Comparison of ENCODE assay signal across 15 cellular contexts in genomic region chr4:174398728-174399127, GRCh38.
DNase-seq lines count a peak whose midpoint lies in the region; ATAC-seq, FAIRE-seq and TF ChIP-seq lines count a peak whose summit lies in the region.
"Had no signal": no experiment of that assay in that cellular context is flagged by ENCODE, and none has a peak within 500 bp of the region (broad histone marks: within the 10 kb centered on the region; RNA-seq: fewer than 3 reads in every experiment).

No MANE protein-coding gene starts in this region.

- peaks cover 21% of the 10 kb centered on the region for H3K4me1 ChIP-seq in RWPE2 (ENCODE audit: insufficient read depth, poor library complexity, severe bottlenecking)
- H3K4me1 ChIP-seq in small intestine (ENCODE audit: control insufficient read depth in 2 of 2, insufficient read depth in 1 of 2, low read depth in 1 of 2, low read length in 1 of 2) = no peaks in the 10 kb centered on the region
- H3K4me1 ChIP-seq in colonic mucosa = no peaks in the 10 kb centered on the region

- H3K27ac ChIP-seq in RWPE2 (ENCODE audit: poor library complexity, severe bottlenecking) (no peak overlapping the region), small intestine (ENCODE audit: low read depth in 1 of 2, low read length in 1 of 2) (no peak overlapping the region), colonic mucosa (no peak overlapping the region)
- H3K27ac ChIP-seq: cardiac muscle cell, thoracic aorta had no signal

- DNase-seq in NCI-H82 (lab: John Stamatoyannopoulos, UW) = peak; percentile 12
- no peak for DNase-seq in NCI-H82 treated with DMSO at 0.1 percent for 48 hours (lab: John Stamatoyannopoulos, UW; ENCODE audit: unreplicated experiment)
- no peak for DNase-seq in RWPE2 (ENCODE audit: low spot score)
- DNase-seq in fibroblast of peridontal ligament (ENCODE audit: extremely low read depth) = peak; percentile 52
- DNase-seq in small intestine = peak; percentile 31
- no peak for DNase-seq in ureter (ENCODE audit: low spot score)
- no peak for DNase-seq in colonic mucosa
- DNase-seq: activated CD4-positive, alpha-beta T cell treated with anti-CD3 and anti-CD28 coated beads, Interleukin-2, amount 10 ng/mL, durations not matched to agents 7 days and 5 days; activated effector memory CD4-positive, alpha-beta T cell treated with Interleukin-2 at 50 U/mL for 16 hours; NCI-H146; T-helper 2 cell had no signal

- H3K9me3 ChIP-seq in RWPE2 (ENCODE audit: severe bottlenecking) (no peaks in the 10 kb centered on the region), small intestine (ENCODE audit: control insufficient read depth, low read depth) (no peaks in the 10 kb centered on the region), colonic mucosa (no peaks in the 10 kb centered on the region)
- H3K9me3 ChIP-seq: thoracic aorta had no signal

- H3K36me3 ChIP-seq in RWPE2 (ENCODE audit: low read depth) = no peaks in the 10 kb centered on the region
- no peaks in the 10 kb centered on the region for H3K36me3 ChIP-seq in small intestine (ENCODE audit: control insufficient read depth in 2 of 2, insufficient read depth in 2 of 2, low read length in 2 of 2)
- H3K36me3 ChIP-seq in colonic mucosa = no peaks in the 10 kb centered on the region
- H3K36me3 ChIP-seq: cardiac muscle cell, thoracic aorta had no signal

- WGBS in small intestine, 3 donors = 48 to 65% (median 56%) methylated on average over 2 of the region's 2 CpGs

- no peak for FAIRE-seq in small intestine (lab: Jason Lieb, UNC)
- FAIRE-seq: A204.1 had no signal

- intact Hi-C loops in colonic mucosa (cut with DNase I) = no loop called here

- no peak overlapping the region for H3K4me3 ChIP-seq in RWPE2 (ENCODE audit: severe bottlenecking)
- no peak overlapping the region for H3K4me3 ChIP-seq in small intestine (ENCODE audit: low read depth in 1 of 2, low read length in 2 of 2)
- H3K4me3 ChIP-seq in colonic mucosa = no peak overlapping the region
- H3K4me3 ChIP-seq: cardiac muscle cell, thoracic aorta had no signal

- TF ChIP-seq CTCF in RWPE2 (IDR thresholded peaks at IDR 0.05; ENCODE audit: poor library complexity, severe bottlenecking) (no peak), colonic mucosa (IDR thresholded peaks at IDR 0.05) (no peak)

- no peak overlapping the region for H3K9ac ChIP-seq in colonic mucosa (ENCODE audit: low read depth in 2 of 2, low read length in 2 of 2)

- peak; percentile 91 for ATAC-seq in RWPE2 (ENCODE audit: low read depth)
- no peak for ATAC-seq in HG03520 (IDR thresholded peaks at IDR 0.05; ENCODE audit: unreplicated experiment)

- no peaks in the 10 kb centered on the region for H3K27me3 ChIP-seq in RWPE2 (ENCODE audit: insufficient read depth, poor library complexity, severe bottlenecking)
- no peaks in the 10 kb centered on the region for H3K27me3 ChIP-seq in small intestine (ENCODE audit: control insufficient read depth in 2 of 2, insufficient read depth in 2 of 2, low read length in 2 of 2)
- no peaks in the 10 kb centered on the region for H3K27me3 ChIP-seq in colonic mucosa
- H3K27me3 ChIP-seq: cardiac muscle cell had no signal

Comparison
In these comparisons a context has a peak if more than half of its experiments do, and no peak if none do; other contexts are left out.
1. DNase-seq: peak in NCI-H82 (single experiment), fibroblast of peridontal ligament (single experiment) and small intestine (single experiment); none in NCI-H82 treated with DMSO at 0.1 percent for 48 hours (single experiment), RWPE2 (single experiment), ureter (single experiment) and colonic mucosa (single experiment).